12 cellular contexts compared by ENCODE assay signal in the genomic region with DNA sequence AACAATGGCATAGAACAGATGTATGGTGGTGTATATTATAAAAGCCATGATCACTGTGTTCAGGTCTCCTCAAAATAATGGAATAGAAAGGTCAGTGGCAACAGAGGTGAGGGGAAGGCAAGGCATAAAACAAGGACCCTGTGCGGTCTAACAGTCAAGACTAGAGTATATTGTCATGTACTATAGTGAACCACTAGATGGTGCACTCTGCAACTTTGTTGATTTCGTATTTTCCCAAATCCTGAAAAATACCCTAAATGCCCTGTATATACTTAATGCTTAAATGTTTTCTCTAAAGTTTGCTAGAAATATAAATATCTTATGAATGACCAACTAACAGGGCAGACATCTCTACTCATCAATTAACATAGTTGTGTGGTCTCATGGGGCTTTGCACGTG.
DNase-seq lines count a peak whose midpoint lies in the region; ATAC-seq, FAIRE-seq and TF ChIP-seq lines count a peak whose summit lies in the region.
"Had no signal": no experiment of that assay in that cellular context is flagged by ENCODE, and none has a peak within 500 bp of the region (broad histone marks: within the 10 kb centered on the region; RNA-seq: fewer than 3 reads in every experiment).

No MANE protein-coding gene starts in this region.

- no peak overlapping the region for H3K27ac ChIP-seq in gastroesophageal sphincter
- H3K27ac ChIP-seq: skin epidermis had no signal

- TF ChIP-seq CTCF in gastroesophageal sphincter (IDR thresholded peaks at IDR 0.05), result peak in 3 of 4 experiments; percentile 9 to 34 (median 33)
- no peak for TF ChIP-seq CTCF in GM13976 (IDR thresholded peaks at IDR 0.05; ENCODE audit: borderline replicate concordance, control extremely low read depth, extremely low read depth, insufficient read depth, missing control alignments)

- TF ChIP-seq POLR2A in gastroesophageal sphincter (IDR thresholded peaks at IDR 0.05), result no peak

- no peak for TF ChIP-seq EP300 in gastroesophageal sphincter (IDR thresholded peaks at IDR 0.05)

- ATAC-seq in GM18909 (IDR thresholded peaks at IDR 0.05; ENCODE audit: poor library complexity, unreplicated experiment) (peak; percentile 57), gastroesophageal sphincter (no peak), GM21381 (IDR thresholded peaks at IDR 0.05; ENCODE audit: unreplicated experiment) (no peak)
- ATAC-seq: CD8-positive, alpha-beta T cell; left ventricle myocardium superior had no signal

- peak; percentile 85 for FAIRE-seq in A204.1 (lab: Jason Lieb, UNC)

- no peaks in the 10 kb centered on the region for H3K9me3 ChIP-seq in gastroesophageal sphincter

- WGBS in gastroesophageal sphincter (ENCODE audit: low coverage in 1 of 2), 2 donors, result 60 to 71% methylated on average over 3 of the region's 3 CpGs

- no peaks in the 10 kb centered on the region for H3K27me3 ChIP-seq in gastroesophageal sphincter

- H3K4me1 ChIP-seq in gastroesophageal sphincter, result no peaks in the 10 kb centered on the region

- in situ Hi-C loops in GM13976 (cut with MboI; ENCODE audit: low sequenced_read_pairs, unreplicated experiment), result no loop called here

- H3K36me3 ChIP-seq in gastroesophageal sphincter, result no peaks in the 10 kb centered on the region

- H3K4me3 ChIP-seq in gastroesophageal sphincter, result no peak overlapping the region
- H3K4me3 ChIP-seq: skin epidermis had no signal

- peak; percentile 40 for DNase-seq in RKO (ENCODE audit: low spot score)
- no peak for DNase-seq in activated CD4-positive, alpha-beta T cell treated with anti-CD3 and anti-CD28 coated beads for 1 hour
- DNase-seq in globus pallidus (ENCODE audit: low spot score), result no peak
- no peak for DNase-seq in GM13976 (ENCODE audit: low spot score)
- DNase-seq: CD8-positive, alpha-beta T cell; left ventricle myocardium superior; SHP77 had no signal
